ENCODE assay signal across 12 cellular contexts in the genomic region with DNA sequence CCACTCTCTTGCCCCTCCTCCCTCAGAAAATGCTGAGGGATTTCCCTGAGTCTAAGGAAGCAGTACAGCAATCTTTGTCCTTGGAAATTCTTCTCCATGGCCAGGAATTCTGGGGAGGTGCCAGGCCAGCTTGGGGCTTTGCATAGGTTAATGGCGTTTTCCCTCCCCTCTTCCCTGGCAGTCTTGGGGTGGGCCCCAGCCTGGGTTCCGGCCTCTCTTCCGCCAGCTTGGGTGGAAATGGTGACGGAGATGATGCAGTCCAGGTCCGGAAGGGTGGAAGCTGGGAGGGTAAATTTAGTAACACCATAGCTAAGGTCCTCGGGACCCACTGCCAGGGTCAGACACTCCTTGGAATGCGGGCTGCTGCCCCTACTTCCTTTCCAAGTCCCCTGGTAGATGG. TPM values are rescaled to one million over a fixed set of nuclear protein-coding genes. Genes with fewer than 3 reads are reported as not detected.
DNase-seq lines count a peak whose midpoint lies in the region; ATAC-seq, FAIRE-seq and TF ChIP-seq lines count a peak whose summit lies in the region.
"Had no signal": no experiment of that assay in that cellular context is flagged by ENCODE, and none has a peak within 500 bp of the region (broad histone marks: within the 10 kb centered on the region; RNA-seq: fewer than 3 reads in every experiment).

No MANE protein-coding gene starts in this region.

- no peaks in the 10 kb centered on the region for H3K9me3 Mint-ChIP-seq in activated CD8-positive, alpha-beta T cell treated with anti-CD3 and anti-CD28 coated beads for 36 hours
- H3K9me3 Mint-ChIP-seq: activated CD4-positive, alpha-beta T cell treated with anti-CD3 and anti-CD28 coated beads, Interleukin-2, amount 10 ng/mL, durations not matched to agents 7 days and 5 days had no signal

- FAIRE-seq in D721Med (lab: Jason Lieb, UNC): no peak
- FAIRE-seq: GM12878 had no signal

- peaks cover 20% of the 10 kb centered on the region for H3K4me1 Mint-ChIP-seq in activated CD8-positive, alpha-beta T cell treated with anti-CD3 and anti-CD28 coated beads for 36 hours (ENCODE audit: low read depth)

- no peak for ATAC-seq in activated CD8-positive, alpha-beta T cell treated with anti-CD3 and anti-CD28 coated beads for 36 hours
- ATAC-seq: GM12878 had no signal

- H3K36me3 ChIP-seq in adipocyte (ENCODE audit: control insufficient read depth, insufficient read depth, low read length, severe bottlenecking) (peaks cover 40% of the 10 kb centered on the region), mucosa of rectum (ENCODE audit: control insufficient read depth in 2 of 2, insufficient read depth in 2 of 2, low read length in 2 of 2) (peaks cover 4 to 7% of the 10 kb centered on the region in 2 donors), thyroid gland (peaks cover 0 to 6% of the 10 kb centered on the region in 2 donors)

- H3K4me1 ChIP-seq in adipocyte (ENCODE audit: control insufficient read depth, insufficient read depth, low read length) (peaks cover 61% of the 10 kb centered on the region), mucosa of rectum (ENCODE audit: control insufficient read depth in 2 of 2, insufficient read depth in 2 of 2, low read length in 2 of 2) (peaks cover 26 to 28% of the 10 kb centered on the region in 2 donors), thyroid gland (peaks cover 36 to 72% of the 10 kb centered on the region in 2 donors)

- H3K27ac ChIP-seq in mucosa of rectum (ENCODE audit: low read depth in 2 of 2, low read length in 2 of 2) (peak overlapping the region; percentile 15 to 56), thyroid gland (peak overlapping the region in 2 of 3 donors; percentile 44 to 94)

- H3K9ac ChIP-seq in adipocyte (ENCODE audit: low read length): peak overlapping the region; percentile 78
- H3K9ac ChIP-seq in mucosa of rectum (ENCODE audit: low read depth in 1 of 2, low read length in 2 of 2): no peak overlapping the region

- WGBS in thyroid gland, 2 donors: 61 to 71% methylated on average over 7 of the region's 7 CpGs

- POLR2A ChIA-PET in activated CD8-positive, alpha-beta T cell treated with anti-CD3 and anti-CD28 coated beads for 36 hours (lab: Charles Lee): interaction anchor here (0.5 to 1.8 kb wide), 5 partner anchors 11 to 389 kb away, joined by 3 to 8 read pairs (median 3); no protein-coding TSS in a partner anchor

- no peaks in the 10 kb centered on the region for H3K9me3 ChIP-seq in adipocyte (ENCODE audit: control insufficient read depth, low read length)
- no peaks in the 10 kb centered on the region for H3K9me3 ChIP-seq in mucosa of rectum (ENCODE audit: control insufficient read depth in 2 of 2, low read length in 2 of 2)
- no peaks in the 10 kb centered on the region for H3K9me3 ChIP-seq in thyroid gland

- peak overlapping the region; percentile 58 for H3K4me3 ChIP-seq in adipocyte (ENCODE audit: low read length)
- H3K4me3 ChIP-seq in fibroblast of the aortic adventitia (ENCODE audit: low read depth, low read length): peak overlapping the region; percentile 35
- H3K4me3 ChIP-seq in mucosa of rectum (ENCODE audit: low read length in 2 of 2): no peak overlapping the region
- H3K4me3 ChIP-seq in thyroid gland (replicated peaks in 1 of 3): no peak overlapping the region
- H3K4me3 ChIP-seq: GM12878 had no signal

- peak; percentile 46 for DNase-seq in adipocyte (ENCODE audit: low read depth)
- DNase-seq in fibroblast of the aortic adventitia (ENCODE audit: low read depth): peak; percentile 73
- peak in 1 of 2 donors; percentile 4 for DNase-seq in thyroid gland
- no peak for DNase-seq in activated CD8-positive, alpha-beta T cell treated with anti-CD3 and anti-CD28 coated beads for 36 hours
- no peak for DNase-seq in Kasumi-1 (lab: John Stamatoyannopoulos, UW)
- DNase-seq in D721Med (ENCODE audit: insufficient read length, low spot score): no peak
- no peak for DNase-seq in SKM-1 (lab: John Stamatoyannopoulos, UW; ENCODE audit: unreplicated experiment)
- DNase-seq: activated CD4-positive, alpha-beta T cell treated with anti-CD3 and anti-CD28 coated beads, Interleukin-2, amount 10 ng/mL, durations not matched to agents 7 days and 5 days; immature natural killer cell; NCI-H524 had no signal

- TF ChIP-seq CTCF in fibroblast of the aortic adventitia (IDR thresholded peaks at IDR 0.05; ENCODE audit: insufficient read depth, low read length) (no peak), thyroid gland (IDR thresholded peaks at IDR 0.05) (no peak), D721Med (IDR thresholded peaks at IDR 0.05; ENCODE audit: insufficient read depth, missing control alignments) (no peak)
- TF ChIP-seq CTCF in activated CD8-positive, alpha-beta T cell treated with anti-CD3 and anti-CD28 coated beads for 36 hours (IDR thresholded peaks at IDR 0.05): no peak

- no peaks in the 10 kb centered on the region for H3K27me3 ChIP-seq in adipocyte (replicated peaks; ENCODE audit: control insufficient read depth, insufficient read depth, low read length)
- peaks cover 14 to 24% of the 10 kb centered on the region in 2 donors for H3K27me3 ChIP-seq in mucosa of rectum (ENCODE audit: control insufficient read depth in 2 of 2, insufficient read depth in 2 of 2, low read length in 2 of 2)
- no peaks in the 10 kb centered on the region for H3K27me3 ChIP-seq in thyroid gland

- H3K36me3 Mint-ChIP-seq in activated CD8-positive, alpha-beta T cell treated with anti-CD3 and anti-CD28 coated beads for 36 hours (ENCODE audit: low read depth): no peaks in the 10 kb centered on the region

- intact Hi-C loops in thyroid gland (cut with DNase I): no loop called here
- intact Hi-C loops in activated CD8-positive, alpha-beta T cell treated with anti-CD3 and anti-CD28 coated beads for 36 hours (cut with micrococcal nuclease): no loop called here

- H3K27me3 Mint-ChIP-seq in activated CD8-positive, alpha-beta T cell treated with anti-CD3 and anti-CD28 coated beads for 36 hours: peaks cover 12% of the 10 kb centered on the region

- CTCF ChIA-PET in activated CD8-positive, alpha-beta T cell treated with anti-CD3 and anti-CD28 coated beads for 36 hours (lab: Charles Lee): interaction anchor here (0.7 to 11.5 kb wide), 8 partner anchors 10 to 82 kb away, joined by 3 to 177 read pairs (median 4); no protein-coding TSS in a partner anchor

- no peak overlapping the region for H3K27ac Mint-ChIP-seq in activated CD8-positive, alpha-beta T cell treated with anti-CD3 and anti-CD28 coated beads for 36 hours
- H3K27ac Mint-ChIP-seq: activated CD4-positive, alpha-beta T cell treated with anti-CD3 and anti-CD28 coated beads, Interleukin-2, amount 10 ng/mL, durations not matched to agents 7 days and 5 days; immature natural killer cell had no signal

- no peak overlapping the region for H3K4me3 Mint-ChIP-seq in activated CD8-positive, alpha-beta T cell treated with anti-CD3 and anti-CD28 coated beads for 36 hours
- H3K4me3 Mint-ChIP-seq: activated CD4-positive, alpha-beta T cell treated with anti-CD3 and anti-CD28 coated beads, Interleukin-2, amount 10 ng/mL, durations not matched to agents 7 days and 5 days had no signal

- no peak for TF ChIP-seq POLR2A in thyroid gland (IDR thresholded peaks at IDR 0.05)

RNA-seq across cellular contexts. Expression of gene PHLDB1, which starts 5.0 kb away (rescaled TPM):
- 49.1 and 93.5 TPM in 2 replicates for total RNA-seq in fibroblast of the aortic adventitia (ENCODE audit: low replicate concordance)
- total RNA-seq in thyroid gland: 100 to 1,000 TPM in 3 of 4 donors, 10 to 100 TPM in 1; 73.2 to 158 (median 120) TPM
- 1 to 10 TPM; 3.0 to 5.1 TPM for total RNA-seq in activated CD8-positive, alpha-beta T cell treated with anti-CD3 and anti-CD28 coated beads for 36 hours

RNA-seq across cellular contexts. Expression of gene ARCN1, which starts 40.2 kb away (rescaled TPM):
- total RNA-seq in fibroblast of the aortic adventitia (ENCODE audit: low replicate concordance) (72.4 and 210 TPM in 2 replicates), thyroid gland (100 to 1,000 TPM; 103 to 157 (median 112) TPM)
- 100 to 1,000 TPM; 134 to 135 TPM for total RNA-seq in activated CD8-positive, alpha-beta T cell treated with anti-CD3 and anti-CD28 coated beads for 36 hours

RNA-seq across cellular contexts. Expression of gene IFT46, which starts 46.6 kb away (rescaled TPM):
- total RNA-seq in fibroblast of the aortic adventitia (ENCODE audit: low replicate concordance): 46.5 and 66.6 TPM in 2 replicates
- 10 to 100 TPM; 35.5 to 91.1 (median 55.5) TPM for total RNA-seq in thyroid gland
- 10 to 100 TPM; 14.9 to 16.0 TPM for total RNA-seq in activated CD8-positive, alpha-beta T cell treated with anti-CD3 and anti-CD28 coated beads for 36 hours

Comparison
In these comparisons a context has a peak if more than half of its experiments do, and no peak if none do; other contexts are left out.
1. DNase-seq: peak in adipocyte (single experiment) and fibroblast of the aortic adventitia (single experiment); none in activated CD8-positive, alpha-beta T cell treated with anti-CD3 and anti-CD28 coated beads for 36 hours (single experiment), Kasumi-1 (0 of 2), D721Med (single experiment) and SKM-1 (single experiment).
2. H3K4me3 ChIP-seq: peak in adipocyte (single experiment) and fibroblast of the aortic adventitia (single experiment); none in mucosa of rectum (0 of 2) and thyroid gland (0 of 3).